Comparison of ENCODE assay signal across 31 cellular contexts in genomic region chr20:58194176-58194796, GRCh38. TPM values are rescaled to one million over a fixed set of nuclear protein-coding genes. Genes with fewer than 3 reads are reported as not detected.
"Had no signal": no experiment of that assay in that cellular context is flagged by ENCODE, and none has a peak within 500 bp of the region (broad histone marks: within the 10 kb centered on the region; RNA-seq: fewer than 3 reads in every experiment).

No MANE protein-coding gene starts in this region.

- DNase-seq: activated CD4-positive, alpha-beta T cell treated with anti-CD3 and anti-CD28 coated beads, Interleukin-2, amount 10 ng/mL, durations not matched to agents 7 days and 5 days; activated CD8-positive, alpha-beta T cell treated with anti-CD3 and anti-CD28 coated beads, Interleukin-2, amount 10 ng/mL, durations not matched to agents 7 days and 5 days; activated effector memory CD4-positive, alpha-beta T cell treated with Interleukin-2 at 50 U/mL for 16 hours; activated naive CD4-positive, alpha-beta T cell treated with anti-CD3 and anti-CD28 coated beads, Interleukin-2, amount 10 ng/mL, durations not matched to agents 7 days and 5 days; activated naive CD8-positive, alpha-beta T cell treated with anti-CD3 and anti-CD28 coated beads, Interleukin-2, amount 50 U/mL, for 24 hours; activated T-cell treated with anti-CD3 and anti-CD28 coated beads, Interleukin-2, amount 50 U/mL, for 24 hours; cortex of kidney; erythroblast; foreskin fibroblast; glutamatergic neuron; hippocampal formation; mucosa of descending colon; naive B cell; psoas muscle; right cardiac atrium; small intestine; stimulated activated CD4-positive, alpha-beta T cell treated with anti-CD3 and anti-CD28 coated beads, Interleukin-15, amount 100 ng/mL, for 24 hours; stimulated activated CD4-positive, alpha-beta T cell treated with anti-CD3 and anti-CD28 coated beads, Interleukin-4, amount 100 ng/mL, for 1 hour; stomach; T-helper 1 cell; T-helper 9 cell; testis; upper lobe of left lung had no signal

- H3K27ac ChIP-seq: ascending aorta, psoas muscle, stomach, testis, upper lobe of left lung had no signal

- H3K4me3 ChIP-seq: ascending aorta, mucosa of descending colon, psoas muscle, stomach, testis, upper lobe of left lung had no signal

- H3K36me3 ChIP-seq: ascending aorta, stomach, upper lobe of left lung had no signal

- H3K27me3 ChIP-seq: ascending aorta, testis, upper lobe of left lung had no signal

- FAIRE-seq: endometrium, keratinocyte, small intestine had no signal

- ATAC-seq: activated CD4-positive, CD25-positive, alpha-beta regulatory T cell treated with anti-CD3 and anti-CD28 coated beads, Interleukin-2, amount 50 U/mL, for 24 hours; activated CD8-positive, alpha-beta T cell treated with anti-CD3 and anti-CD28 coated beads, Interleukin-2, amount 10 ng/mL, durations not matched to agents 7 days and 5 days; activated naive CD8-positive, alpha-beta T cell treated with anti-CD3 and anti-CD28 coated beads, Interleukin-2, amount 50 U/mL, for 24 hours; left lobe of liver; mucosa of descending colon; psoas muscle; right cardiac atrium; stimulated activated effector memory CD8-positive, alpha-beta T cell treated with anti-CD3 and anti-CD28 coated beads, Interleukin-12 subunit alpha, Interleukin-12 subunit beta, amount 100 ng/mL, for 72 hours had no signal

- H3K9me3 ChIP-seq: ascending aorta, mucosa of descending colon, psoas muscle, stomach, testis, upper lobe of left lung had no signal

- H3K4me1 ChIP-seq: ascending aorta, psoas muscle, stomach, testis, upper lobe of left lung had no signal

RNA-seq across cellular contexts. Expression of gene ANKRD60, which starts 34.2 kb away (rescaled TPM):
- total RNA-seq: activated CD4-positive, alpha-beta T cell treated with anti-CD3 and anti-CD28 coated beads, Interleukin-2, amount 10 ng/mL, durations not matched to agents 7 days and 5 days; activated CD8-positive, alpha-beta T cell treated with anti-CD3 and anti-CD28 coated beads, Interleukin-2, amount 10 ng/mL, durations not matched to agents 7 days and 5 days; ascending aorta; left lobe of liver; mucosa of descending colon; neural crest cell; osteocyte; psoas muscle; right cardiac atrium; stomach; upper lobe of left lung had no signal
- polyA plus RNA-seq: keratinocyte, psoas muscle, right cardiac atrium, small intestine, stomach had no signal
